In genomic region chr4:91630054-91630453, GRCh38 we compare ENCODE assay signal across 30 cellular contexts.
A peak's percentile ranks its signal among the peaks of the same experiment; 100 is the strongest.
DNase-seq lines count a peak whose midpoint lies in the region; ATAC-seq and TF ChIP-seq lines count a peak whose summit lies in the region.
"Had no signal": no experiment of that assay in that cellular context is flagged by ENCODE, and none has a peak within 500 bp of the region (broad histone marks: within the 10 kb centered on the region; RNA-seq: fewer than 3 reads in every experiment).

No MANE protein-coding gene starts in this region.

- H3F3A ChIP-seq in GM23338 (replicated peaks; ENCODE audit: low read depth) = 0 out of 2 replicates have a peak, but pooled peaks cover 7% of the 10 kb centered on the region

- H3K27me3 Mint-ChIP-seq in GM23338 (ENCODE audit: insufficient read depth, low read depth, poor library complexity) = peaks cover 25% of the 10 kb centered on the region
- H3K27me3 Mint-ChIP-seq in WTC11 (ENCODE audit: low read depth) = no peaks in the 10 kb centered on the region; the same call in 1 of the 2 replicates
- no peaks in the 10 kb centered on the region for H3K27me3 Mint-ChIP-seq in CD4-positive, alpha-beta T cell
- H3K27me3 Mint-ChIP-seq: B cell; CD4-positive, alpha-beta memory T cell; CD4-positive, CD25-positive, alpha-beta regulatory T cell had no signal

- H3K9me3 ChIP-seq in CD4-positive, alpha-beta T cell (ENCODE audit: control insufficient read depth, low read length) = no peaks in the 10 kb centered on the region
- H3K9me3 ChIP-seq: A549; BE2C; BLaER1; BLaER1 treated with 17β-estradiol and CSF1 and Interleukin-3, amounts not matched to agents 10 nM and 100 nM; Caco-2 had no signal

- peaks cover 36% of the 10 kb centered on the region for H3K4me1 Mint-ChIP-seq in GM23338
- H3K4me1 Mint-ChIP-seq in WTC11 = peaks cover 44% of the 10 kb centered on the region
- H3K4me1 Mint-ChIP-seq in CD4-positive, alpha-beta T cell (ENCODE audit: low read depth) = no peaks in the 10 kb centered on the region
- H3K4me1 Mint-ChIP-seq: B cell; CD14-positive monocyte; CD4-positive, alpha-beta memory T cell; CD4-positive, CD25-positive, alpha-beta regulatory T cell; CD8-positive, alpha-beta memory T cell had no signal

- H3K4me2 ChIP-seq in GM23338 = no peak overlapping the region
- H3K4me2 ChIP-seq: A549; BLaER1; BLaER1 treated with 17β-estradiol and CSF1 and Interleukin-3, amounts not matched to agents 10 nM and 100 nM had no signal

- intact Hi-C loops in CD4-positive, alpha-beta T cell (cut with DNase I, micrococcal nuclease) = no loop called here

- H3K4me3 Mint-ChIP-seq in GM23338 (no peak overlapping the region), WTC11 (peak overlapping the region; percentile 100; the same call in 1 of the 2 replicates)
- H3K4me3 Mint-ChIP-seq in CD4-positive, alpha-beta T cell = no peak overlapping the region
- H3K4me3 Mint-ChIP-seq: B cell; CD14-positive monocyte; CD4-positive, alpha-beta memory T cell; CD4-positive, CD25-positive, alpha-beta regulatory T cell; CD8-positive, alpha-beta memory T cell; CD8-positive, alpha-beta T cell had no signal

- no peak for ATAC-seq in GM23338
- ATAC-seq in WTC11 = no peak
- ATAC-seq in CD4-positive, alpha-beta T cell (ENCODE audit: poor library complexity) = no peak
- ATAC-seq: A549; CD8-positive, alpha-beta T cell had no signal

- no peaks in the 10 kb centered on the region for H4K20me1 ChIP-seq in GM23338 (replicated peaks; ENCODE audit: insufficient read depth)
- H4K20me1 ChIP-seq: BLaER1; BLaER1 treated with 17β-estradiol and CSF1 and Interleukin-3, amounts not matched to agents 10 nM and 100 nM had no signal

- CTCF ChIA-PET in WTC11 (lab: Charles Lee) = no interaction called here
- CTCF ChIA-PET in CD4-positive, alpha-beta T cell (lab: Charles Lee) = no interaction called here

- peaks cover 10% of the 10 kb centered on the region; the same call in 1 of the 2 replicates for H3K4me1 ChIP-seq in GM23338 (ENCODE audit: insufficient read depth)
- H3K4me1 ChIP-seq: A549; BE2C; BLaER1; BLaER1 treated with 17β-estradiol and CSF1 and Interleukin-3, amounts not matched to agents 10 nM and 100 nM had no signal

- H3K4me3 ChIP-seq in GM23338 = no peak overlapping the region
- H3K4me3 ChIP-seq: A549; BLaER1; BLaER1 treated with 17β-estradiol and CSF1 and Interleukin-3, amounts not matched to agents 10 nM and 100 nM had no signal

- H3K9me3 Mint-ChIP-seq in GM23338 = peaks cover 24% of the 10 kb centered on the region
- peaks cover 6% of the 10 kb centered on the region for H3K9me3 Mint-ChIP-seq in WTC11
- peaks cover 14% of the 10 kb centered on the region for H3K9me3 Mint-ChIP-seq in CD4-positive, alpha-beta T cell

- POLR2A ChIA-PET in WTC11 (lab: Charles Lee) = no interaction called here
- POLR2A ChIA-PET in CD4-positive, alpha-beta T cell (lab: Charles Lee) = no interaction called here

- DNase-seq in GM23338 (ENCODE audit: low spot score) (no peak), WTC11 (ENCODE audit: low spot score) (no peak)
- no peak for DNase-seq in effector CD8-positive, alpha-beta T cell (lab: John Stamatoyannopoulos, UW)
- no peak for DNase-seq in CD4-positive, alpha-beta T cell
- DNase-seq: 8988T; ACHN; AML-193; BE2C; C1 segment of cervical spinal cord; Caco-2; Calu3; CD4-positive, alpha-beta memory T cell; CD4-positive, CD25-positive, alpha-beta regulatory T cell; CD8-positive, alpha-beta memory T cell; CD8-positive, alpha-beta T cell; COR-L47; DMS 273 treated with DMSO at 0.1 percent for 48 hours; DMS153; DMS53; DMS79; DMS79 treated with DMSO at 0.1 percent for 48 hours; DND-41; EL had no signal

- peak overlapping the region; percentile 89 for H3K27ac ChIP-seq in GM23338 (ENCODE audit: low read depth)
- no peak overlapping the region for H3K27ac ChIP-seq in CD4-positive, alpha-beta T cell (ENCODE audit: low read depth, low read length)
- H3K27ac ChIP-seq: 22Rv1; A549; BLaER1; BLaER1 treated with 17β-estradiol and CSF1 and Interleukin-3, amounts not matched to agents 10 nM and 100 nM; C4-2B had no signal

- H3K27me3 ChIP-seq in GM23338 (ENCODE audit: insufficient read depth) = no peaks in the 10 kb centered on the region
- H3K27me3 ChIP-seq in CD4-positive, alpha-beta T cell (ENCODE audit: control insufficient read depth, insufficient read depth, low read length) = no peaks in the 10 kb centered on the region
- H3K27me3 ChIP-seq: BE2C; BLaER1; BLaER1 treated with 17β-estradiol and CSF1 and Interleukin-3, amounts not matched to agents 10 nM and 100 nM had no signal

- peaks cover 11% of the 10 kb centered on the region for H3K79me2 ChIP-seq in GM23338 (replicated peaks; ENCODE audit: insufficient read depth)

- TF ChIP-seq CTCF in GM23338 (conservative IDR thresholded peaks at IDR 0.05; ENCODE audit: low read depth in 2 of 2) (no peak), WTC11 (IDR thresholded peaks at IDR 0.05) (no peak)
- no peak for TF ChIP-seq CTCF in CD4-positive, alpha-beta T cell (IDR thresholded peaks at IDR 0.05)

- H3K36me3 ChIP-seq in GM23338 (ENCODE audit: insufficient read depth) = peaks cover 16% of the 10 kb centered on the region
- H3K36me3 ChIP-seq: BE2C; BLaER1; BLaER1 treated with 17β-estradiol and CSF1 and Interleukin-3, amounts not matched to agents 10 nM and 100 nM had no signal

- H3K27ac Mint-ChIP-seq in GM23338 (no peak overlapping the region), WTC11 (peak overlapping the region; percentile 90)
- no peak overlapping the region for H3K27ac Mint-ChIP-seq in CD4-positive, alpha-beta T cell
- H3K27ac Mint-ChIP-seq: B cell; CD14-positive monocyte; CD4-positive, alpha-beta memory T cell; CD4-positive, CD25-positive, alpha-beta regulatory T cell; CD8-positive, alpha-beta memory T cell; CD8-positive, alpha-beta T cell had no signal

- no peaks in the 10 kb centered on the region for H3K9me2 ChIP-seq in GM23338 (ENCODE audit: insufficient read depth)

- no peak overlapping the region for H2AFZ ChIP-seq in GM23338

- H3K36me3 Mint-ChIP-seq in GM23338 (ENCODE audit: low read depth) (peaks cover 65% of the 10 kb centered on the region), WTC11 (peaks cover 60% of the 10 kb centered on the region)
- no peaks in the 10 kb centered on the region for H3K36me3 Mint-ChIP-seq in CD4-positive, alpha-beta T cell (ENCODE audit: low read depth)
- H3K36me3 Mint-ChIP-seq: CD14-positive monocyte; CD4-positive, alpha-beta memory T cell; CD4-positive, CD25-positive, alpha-beta regulatory T cell; CD8-positive, alpha-beta memory T cell; CD8-positive, alpha-beta T cell had no signal

TF ChIP-seq in GM23338, 12 proteins besides CTCF, POLR2A, EP300 and RAD21:
- no peak for TF ChIP-seq EZH2 (IDR thresholded peaks at IDR 0.05; ENCODE audit: low read depth, unreplicated experiment)
- 0 out of 2 replicates have a peak, but pooled peaks have one; percentile 13 for TF ChIP-seq POLR2AphosphoS5 (IDR thresholded peaks at IDR 0.05; ENCODE audit: low read depth)
- TF ChIP-seq JUNB (IDR thresholded peaks at IDR 0.05; ENCODE audit: unreplicated experiment) = no peak
TF ChIP-seq in GM23338: peak in this region for 1.

TF ChIP-seq in WTC11, 78 proteins besides CTCF, POLR2A, EP300 and RAD21 (continues in another document):
- TF ChIP-seq ATF1 (CRISPR knock-in tag; IDR thresholded peaks at IDR 0.05) (no peak), TEAD4 (CRISPR knock-in tag; IDR thresholded peaks at IDR 0.05) (no peak), NFATC4 (CRISPR knock-in tag; IDR thresholded peaks at IDR 0.05) (peak; percentile 93), ZNF423 (CRISPR knock-in tag; IDR thresholded peaks at IDR 0.05) (no peak), GABPB1 (CRISPR knock-in tag; IDR thresholded peaks at IDR 0.05) (no peak), CREB1 (CRISPR knock-in tag; IDR thresholded peaks at IDR 0.05) (no peak), E2F4 (CRISPR knock-in tag; IDR thresholded peaks at IDR 0.05; ENCODE audit: borderline replicate concordance, low read depth) (no peak), ZBTB43 (CRISPR knock-in tag; IDR thresholded peaks at IDR 0.05) (no peak)
- TF ChIP-seq, protein P1, sequence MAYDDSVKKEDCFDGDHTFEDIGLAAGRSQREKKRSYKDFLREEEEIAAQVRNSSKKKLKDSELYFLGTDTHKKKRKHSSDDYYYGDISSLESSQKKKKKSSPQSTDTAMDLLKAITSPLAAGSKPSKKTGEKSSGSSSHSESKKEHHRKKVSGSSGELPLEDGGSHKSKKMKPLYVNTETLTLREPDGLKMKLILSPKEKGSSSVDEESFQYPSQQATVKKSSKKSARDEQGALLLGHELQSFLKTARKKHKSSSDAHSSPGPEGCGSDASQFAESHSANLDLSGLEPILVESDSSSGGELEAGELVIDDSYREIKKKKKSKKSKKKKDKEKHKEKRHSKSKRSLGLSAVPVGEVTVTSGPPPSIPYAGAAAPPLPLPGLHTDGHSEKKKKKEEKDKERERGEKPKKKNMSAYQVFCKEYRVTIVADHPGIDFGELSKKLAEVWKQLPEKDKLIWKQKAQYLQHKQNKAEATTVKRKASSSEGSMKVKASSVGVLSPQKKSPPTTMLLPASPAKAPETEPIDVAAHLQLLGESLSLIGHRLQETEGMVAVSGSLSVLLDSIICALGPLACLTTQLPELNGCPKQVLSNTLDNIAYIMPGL (CRISPR knock-in tag; IDR thresholded peaks at IDR 0.05) = no peak
- TF ChIP-seq, protein P2, sequence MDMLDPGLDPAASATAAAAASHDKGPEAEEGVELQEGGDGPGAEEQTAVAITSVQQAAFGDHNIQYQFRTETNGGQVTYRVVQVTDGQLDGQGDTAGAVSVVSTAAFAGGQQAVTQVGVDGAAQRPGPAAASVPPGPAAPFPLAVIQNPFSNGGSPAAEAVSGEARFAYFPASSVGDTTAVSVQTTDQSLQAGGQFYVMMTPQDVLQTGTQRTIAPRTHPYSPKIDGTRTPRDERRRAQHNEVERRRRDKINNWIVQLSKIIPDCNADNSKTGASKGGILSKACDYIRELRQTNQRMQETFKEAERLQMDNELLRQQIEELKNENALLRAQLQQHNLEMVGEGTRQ (CRISPR knock-in tag; IDR thresholded peaks at IDR 0.05) = no peak
